ENCODE assay signal across 29 cellular contexts in the genomic region with DNA sequence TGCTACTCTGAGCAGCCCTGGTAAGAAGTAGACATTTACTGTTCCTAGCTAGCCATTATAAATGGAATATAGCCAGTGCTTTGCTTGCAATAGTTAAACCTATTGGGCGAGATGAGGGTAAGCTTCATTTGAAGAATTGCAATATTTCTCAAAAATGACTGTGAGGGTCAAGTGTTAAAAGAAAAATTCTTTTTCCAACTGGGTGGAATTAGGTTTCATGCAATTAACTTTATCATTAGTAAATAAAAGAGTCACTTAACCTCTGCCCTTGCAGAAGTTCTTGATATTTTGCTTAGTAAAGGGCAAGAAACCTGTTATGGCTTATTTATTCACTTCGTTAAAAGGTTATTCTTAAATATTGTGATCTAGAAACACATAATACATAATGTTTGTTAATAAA.
DNase-seq lines count a peak whose midpoint lies in the region; ATAC-seq, FAIRE-seq and TF ChIP-seq lines count a peak whose summit lies in the region.
"Had no signal": no experiment of that assay in that cellular context is flagged by ENCODE, and none has a peak within 500 bp of the region (broad histone marks: within the 10 kb centered on the region; RNA-seq: fewer than 3 reads in every experiment).

No MANE protein-coding gene starts in this region.

- no peak for TF ChIP-seq RAD21 in A549 (conservative IDR thresholded peaks at IDR 0.05 in 1 of 2, IDR thresholded peaks at IDR 0.05 in 1 of 2)

- H3K36me3 ChIP-seq in HEK293 (ENCODE audit: control insufficient read depth in 2 of 2, insufficient read depth in 1 of 2, low read length in 2 of 2) (no peaks in the 10 kb centered on the region), Panc1 (ENCODE audit: control insufficient read depth, insufficient read depth, low read length) (no peaks in the 10 kb centered on the region), fibroblast of lung (ENCODE audit: control insufficient read depth, insufficient read depth, low read length) (no peaks in the 10 kb centered on the region)
- H3K36me3 ChIP-seq: upper lobe of left lung had no signal

- TF ChIP-seq EP300 in A549 (IDR thresholded peaks at IDR 0.05): no peak

- H3K27ac ChIP-seq in A549 (no peak overlapping the region), HEK293 (ENCODE audit: extremely low read depth, low read depth, low read length) (peak overlapping the region; percentile 84), Panc1 (ENCODE audit: low read length) (peak overlapping the region; percentile 82), fibroblast of lung (ENCODE audit: insufficient read depth, low read length) (no peak overlapping the region)
- H3K27ac ChIP-seq: KMS-11, upper lobe of left lung had no signal

- no peak for TF ChIP-seq POLR2A in A549 (IDR thresholded peaks at IDR 0.05; ENCODE audit: low read length)

- in situ Hi-C loops in Panc1 (cut with HindIII; ENCODE audit: low pct_unique_long_range_greater_than_20kb, low sequenced_read_pairs): no loop called here

- no TSS peak for BruUV-seq in Panc1 (replicated peaks; lab: Mats Ljungman, UMichigan)

- intact Hi-C loops in Panc1 (cut with micrococcal nuclease; ENCODE audit: unreplicated experiment): no loop called here

- no peak overlapping the region for H3K9ac ChIP-seq in fibroblast of lung (ENCODE audit: insufficient read depth, low read length)
- H3K9ac ChIP-seq: KMS-11 had no signal

- no peak for FAIRE-seq in A549 (lab: Jason Lieb, UNC)
- FAIRE-seq: GM18507 had no signal

- TF ChIP-seq CTCF in A549 (IDR thresholded peaks at IDR 0.05) (no peak), HEK293 (tag by site-specific recombination; IDR thresholded peaks at IDR 0.05) (no peak), Panc1 (IDR thresholded peaks at IDR 0.05) (no peak), fibroblast of lung (conservative IDR thresholded peaks at IDR 0.05 in 1 of 2, IDR thresholded peaks at IDR 0.05 in 1 of 2; ENCODE audit: low read depth in 1 of 2, low read length in 2 of 2) (no peak)

- H3K9me3 ChIP-seq in A549 (no peaks in the 10 kb centered on the region), HEK293 (ENCODE audit: control insufficient read depth, insufficient read depth, low read depth, low read length) (no peaks in the 10 kb centered on the region), Panc1 (ENCODE audit: control insufficient read depth, insufficient read depth, low read depth, low read length) (no peaks in the 10 kb centered on the region; the same call in 1 of the 2 replicates), fibroblast of lung (ENCODE audit: control insufficient read depth, insufficient read depth, low read depth, low read length) (no peaks in the 10 kb centered on the region)
- H3K9me3 ChIP-seq: mucosa of descending colon, upper lobe of left lung had no signal

- CTCF ChIA-PET in A549 (lab: Yijun Ruan, JAX): no interaction called here
- CTCF ChIA-PET in HEK293 (lab: Yijun Ruan, JAX): interaction anchor here (0.6 kb wide), 1 partner anchor 1445 kb away, joined by 3 read pairs; no protein-coding TSS in a partner anchor
- CTCF ChIA-PET in Panc1 (lab: Charles Lee): interaction anchor here (0.5 kb wide), 1 partner anchor 1113 kb away, joined by 3 read pairs; no protein-coding TSS in a partner anchor

- H3K4me1 ChIP-seq in A549 (peaks cover 6% of the 10 kb centered on the region; the same call in 1 of the 3 replicates), HEK293 (ENCODE audit: control insufficient read depth, insufficient read depth, low read length) (peaks cover 16% of the 10 kb centered on the region; the same call in 1 of the 2 replicates), Panc1 (ENCODE audit: control insufficient read depth, insufficient read depth, low read length) (peaks cover 40% of the 10 kb centered on the region), fibroblast of lung (ENCODE audit: control insufficient read depth, extremely low read depth, insufficient read depth, low read length) (peaks cover 8% of the 10 kb centered on the region)

- ATAC-seq in A549 (no peak), Panc1 (peak; percentile 50), HG03520 (IDR thresholded peaks at IDR 0.05; ENCODE audit: unreplicated experiment) (no peak)
- ATAC-seq: activated CD4-positive, alpha-beta T cell treated with anti-CD3 and anti-CD28 coated beads for 36 hours; mucosa of descending colon; natural killer cell treated with Interleukin-12 subunit alpha and Interleukin-12 subunit beta and Interleukin-15 and Interleukin-18, amount 100 ng/mL, for 72 hours; stimulated activated effector memory CD8-positive, alpha-beta T cell treated with anti-CD3 and anti-CD28 coated beads, Interleukin-12 subunit alpha, Interleukin-12 subunit beta, amount 100 ng/mL, for 72 hours had no signal

- no peaks in the 10 kb centered on the region for H3K79me2 ChIP-seq in fibroblast of lung (ENCODE audit: control insufficient read depth, insufficient read depth, low read length)

- no peak overlapping the region for H2AFZ ChIP-seq in fibroblast of lung (ENCODE audit: low read length)

- WGBS in A549 (ENCODE audit: missing lambda C conversion rate): 52% methylated on average over 2 of the region's 2 CpGs

- H3K4me3 ChIP-seq in A549 (no peak overlapping the region), HEK293 (ENCODE audit: low read depth, low read length) (no peak overlapping the region), Panc1 (ENCODE audit: low read depth in 2 of 2, low read length in 2 of 2) (peak overlapping the region; percentile 23 to 47), fibroblast of lung (replicated peaks in 1 of 4; ENCODE audit: control extremely low read depth in 1 of 4, insufficient read depth in 1 of 4, low read depth in 3 of 4, low read length in 4 of 4) (no peak overlapping the region)
- H3K4me3 ChIP-seq: lung, mucosa of descending colon had no signal

- H3K27me3 ChIP-seq in Panc1 (ENCODE audit: control insufficient read depth, insufficient read depth, low read length): no peaks in the 10 kb centered on the region
- no peaks in the 10 kb centered on the region for H3K27me3 ChIP-seq in fibroblast of lung (ENCODE audit: control insufficient read depth, insufficient read depth, low read length)
- H3K27me3 ChIP-seq: upper lobe of left lung had no signal

- no peaks in the 10 kb centered on the region for H4K20me1 ChIP-seq in fibroblast of lung (ENCODE audit: control insufficient read depth, extremely low read depth, insufficient read depth, low read length)

- POLR2A ChIA-PET in A549 (lab: Yijun Ruan, JAX): no interaction called here
- POLR2A ChIA-PET in HEK293 (lab: Yijun Ruan, JAX): interaction anchor here (1.6 kb wide), 1 partner anchor 35 kb away, joined by 4 read pairs; no protein-coding TSS in a partner anchor
- POLR2A ChIA-PET in Panc1 (lab: Charles Lee): no interaction called here

- DNase-seq in A549 (ENCODE audit: low read depth in 1 of 2, low spot score in 1 of 2) (no peak), Panc1 (ENCODE audit: low read depth, low spot score) (no peak), fibroblast of lung (ENCODE audit: low read depth in 2 of 2) (no peak), OCI-M2 (lab: John Stamatoyannopoulos, UW; ENCODE audit: unreplicated experiment) (no peak), NCI-H524 treated with DMSO at 0.1 percent for 48 hours (lab: John Stamatoyannopoulos, UW) (no peak), hepatic stellate cell (ENCODE audit: low spot score) (no peak)
- DNase-seq: activated CD4-positive, alpha-beta T cell treated with anti-CD3 and anti-CD28 coated beads for 36 hours; activated CD8-positive, alpha-beta memory T cell treated with anti-CD3 and anti-CD28 coated beads for 24 hours; activated gamma-delta T cell; activated naive CD8-positive, alpha-beta T cell treated with anti-CD3 and anti-CD28 coated beads, Interleukin-2, amount 10 ng/mL, durations not matched to agents 7 days and 5 days; activated T-cell treated with anti-CD3 and anti-CD28 coated beads, Interleukin-2, amount 50 U/mL, for 1 hour; Calu3; cerebellar nuclear complex; DMS79 treated with DMSO at 0.1 percent for 48 hours; GF-D8; H9; mucosa of descending colon; NCI-H187; NCI-H2227 treated with DMSO at 0.1 percent for 48 hours; NCI-H82; stimulated activated CD4-positive, alpha-beta T cell treated with anti-CD3 and anti-CD28 coated beads, Interleukin-4, amount 100 ng/mL, for 1 hour; upper lobe of left lung had no signal

- H3K4me2 ChIP-seq in A549: peak overlapping the region; percentile 45; the same call in 2 of the 3 replicates
- H3K4me2 ChIP-seq in fibroblast of lung (ENCODE audit: extremely low read depth, insufficient read depth, low read length): peak overlapping the region; percentile 56
- H3K4me2 ChIP-seq: KMS-11 had no signal

TF ChIP-seq in HEK293, 187 proteins besides CTCF, POLR2A, EP300 and RAD21 (continues in another document):
- TF ChIP-seq ZEB2 (tag by site-specific recombination; IDR thresholded peaks at IDR 0.05): no peak
- TF ChIP-seq, protein P1, sequence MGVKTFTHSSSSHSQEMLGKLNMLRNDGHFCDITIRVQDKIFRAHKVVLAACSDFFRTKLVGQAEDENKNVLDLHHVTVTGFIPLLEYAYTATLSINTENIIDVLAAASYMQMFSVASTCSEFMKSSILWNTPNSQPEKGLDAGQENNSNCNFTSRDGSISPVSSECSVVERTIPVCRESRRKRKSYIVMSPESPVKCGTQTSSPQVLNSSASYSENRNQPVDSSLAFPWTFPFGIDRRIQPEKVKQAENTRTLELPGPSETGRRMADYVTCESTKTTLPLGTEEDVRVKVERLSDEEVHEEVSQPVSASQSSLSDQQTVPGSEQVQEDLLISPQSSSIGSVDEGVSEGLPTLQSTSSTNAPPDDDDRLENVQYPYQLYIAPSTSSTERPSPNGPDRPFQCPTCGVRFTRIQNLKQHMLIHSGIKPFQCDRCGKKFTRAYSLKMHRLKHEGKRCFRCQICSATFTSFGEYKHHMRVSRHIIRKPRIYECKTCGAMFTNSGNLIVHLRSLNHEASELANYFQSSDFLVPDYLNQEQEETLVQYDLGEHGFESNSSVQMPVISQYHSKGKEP (tag by site-specific recombination; IDR thresholded peaks at IDR 0.05): peak; percentile 53; the same call in 1 of the 2 replicates
- no peak for TF ChIP-seq YY1 (tag by site-specific recombination; IDR thresholded peaks at IDR 0.05)
- TF ChIP-seq ZNF24 (tag by site-specific recombination; IDR thresholded peaks at IDR 0.05): peak; percentile 11; the same call in 1 of the 2 replicates
- peak; percentile 13; the same call in 1 of the 2 replicates for TF ChIP-seq TCF7L2 (IDR thresholded peaks at IDR 0.05; ENCODE audit: borderline replicate concordance, low read depth, low read length)

Comparison
In these comparisons a context has a peak if more than half of its experiments do, and no peak if none do; other contexts are left out.
1. H3K27ac ChIP-seq: peak in HEK293 (single experiment) and Panc1 (single experiment); none in A549 (0 of 2) and fibroblast of lung (single experiment).
2. H3K4me3 ChIP-seq: peak in Panc1 (2 of 2); none in A549 (single experiment), HEK293 (single experiment) and fibroblast of lung (0 of 4).